In the genomic region with DNA sequence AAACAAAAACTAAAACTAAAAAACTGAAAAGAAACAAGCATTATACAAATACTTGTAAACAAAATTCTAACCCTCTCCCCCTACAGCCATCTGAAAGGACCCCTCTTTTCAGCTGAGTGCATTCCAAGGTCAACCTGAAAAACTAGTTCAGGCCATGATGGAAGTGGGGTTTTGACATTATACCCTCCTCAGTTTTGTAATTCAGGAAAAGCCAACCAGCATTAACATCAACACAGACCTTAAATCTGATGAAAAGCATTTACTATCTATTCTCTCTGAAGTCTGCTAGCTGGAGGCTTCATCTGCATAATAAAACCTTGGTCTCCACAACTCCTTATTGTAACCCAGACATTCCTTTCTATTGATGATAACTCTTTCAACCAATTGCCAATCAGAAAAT, we compare ENCODE assay signal across 13 cellular contexts.
DNase-seq lines count a peak whose midpoint lies in the region; ATAC-seq and TF ChIP-seq lines count a peak whose summit lies in the region.
"Had no signal": no experiment of that assay in that cellular context is flagged by ENCODE, and none has a peak within 500 bp of the region (broad histone marks: within the 10 kb centered on the region; RNA-seq: fewer than 3 reads in every experiment).

No MANE protein-coding gene starts in this region.

- DNase-seq in HAP-1 (ENCODE audit: low spot score in 2 of 2): peak; percentile 31 to 91
- peak; percentile 36 for DNase-seq in NT2/D1 (ENCODE audit: low read depth, low spot score)
- peak; percentile 42 for DNase-seq in iPS DF 19.7 (ENCODE audit: low read depth, low spot score)
- DNase-seq in glutamatergic neuron: no peak
- no peak for DNase-seq in stimulated activated effector memory CD8-positive, alpha-beta T cell treated with anti-CD3 and anti-CD28 coated beads, Interleukin-12 subunit alpha, Interleukin-12 subunit beta, amount 100 ng/mL, for 72 hours (ENCODE audit: low spot score in 2 of 2)
- DNase-seq in naive thymus-derived CD8-positive, alpha-beta T cell: no peak
- DNase-seq: C1 segment of cervical spinal cord; CD4-positive, alpha-beta T cell; DMS79; IMR-90; KBM-7 had no signal

- H3K4me3 Mint-ChIP-seq in glutamatergic neuron (ENCODE audit: unreplicated experiment): no peak overlapping the region
- no peak overlapping the region for H3K4me3 Mint-ChIP-seq in stimulated activated effector memory CD8-positive, alpha-beta T cell treated with anti-CD3 and anti-CD28 coated beads, Interleukin-12 subunit alpha, Interleukin-12 subunit beta, amount 100 ng/mL, for 72 hours
- no peak overlapping the region for H3K4me3 Mint-ChIP-seq in naive thymus-derived CD8-positive, alpha-beta T cell
- H3K4me3 Mint-ChIP-seq: B cell; CD4-positive, alpha-beta T cell had no signal

- no peak overlapping the region for H3K9ac ChIP-seq in NT2/D1 (ENCODE audit: insufficient read length, low read depth)

- no peak for ATAC-seq in GM21423 (IDR thresholded peaks at IDR 0.05; ENCODE audit: unreplicated experiment)
- no peak for ATAC-seq in stimulated activated effector memory CD8-positive, alpha-beta T cell treated with anti-CD3 and anti-CD28 coated beads, Interleukin-12 subunit alpha, Interleukin-12 subunit beta, amount 100 ng/mL, for 72 hours
- no peak for ATAC-seq in naive thymus-derived CD8-positive, alpha-beta T cell

- H3K27me3 Mint-ChIP-seq in glutamatergic neuron (ENCODE audit: unreplicated experiment): no peaks in the 10 kb centered on the region
- H3K27me3 Mint-ChIP-seq in naive thymus-derived CD8-positive, alpha-beta T cell: no peaks in the 10 kb centered on the region
- H3K27me3 Mint-ChIP-seq: B cell; CD4-positive, alpha-beta T cell had no signal

- peaks cover 37% of the 10 kb centered on the region for H3K4me1 ChIP-seq in HAP-1
- H3K4me1 ChIP-seq in NT2/D1 (ENCODE audit: insufficient read depth, insufficient read length): no peaks in the 10 kb centered on the region

- no peak overlapping the region for H3K27ac Mint-ChIP-seq in glutamatergic neuron (ENCODE audit: unreplicated experiment)
- no peak overlapping the region for H3K27ac Mint-ChIP-seq in stimulated activated effector memory CD8-positive, alpha-beta T cell treated with anti-CD3 and anti-CD28 coated beads, Interleukin-12 subunit alpha, Interleukin-12 subunit beta, amount 100 ng/mL, for 72 hours
- no peak overlapping the region for H3K27ac Mint-ChIP-seq in naive thymus-derived CD8-positive, alpha-beta T cell
- H3K27ac Mint-ChIP-seq: B cell; CD4-positive, alpha-beta T cell had no signal

- no peaks in the 10 kb centered on the region for H3K9me3 ChIP-seq in HAP-1
- H3K9me3 ChIP-seq in NT2/D1 (ENCODE audit: insufficient read depth, low read length): peaks cover 12% of the 10 kb centered on the region

- no peak overlapping the region for H3K4me3 ChIP-seq in HAP-1
- H3K4me3 ChIP-seq in NT2/D1 (ENCODE audit: insufficient read length, low read depth): no peak overlapping the region

- H3K36me3 ChIP-seq in HAP-1 (replicated peaks) (no peaks in the 10 kb centered on the region), NT2/D1 (ENCODE audit: insufficient read depth, insufficient read length, low read length) (no peaks in the 10 kb centered on the region)

- no peaks in the 10 kb centered on the region for H3K9me3 Mint-ChIP-seq in glutamatergic neuron (ENCODE audit: unreplicated experiment)
- peaks cover 23% of the 10 kb centered on the region for H3K9me3 Mint-ChIP-seq in stimulated activated effector memory CD8-positive, alpha-beta T cell treated with anti-CD3 and anti-CD28 coated beads, Interleukin-12 subunit alpha, Interleukin-12 subunit beta, amount 100 ng/mL, for 72 hours
- peaks cover 0 to 18% (median 4%) of the 10 kb centered on the region in 9 donors for H3K9me3 Mint-ChIP-seq in naive thymus-derived CD8-positive, alpha-beta T cell

- peaks cover 9% of the 10 kb centered on the region for H3K4me1 Mint-ChIP-seq in glutamatergic neuron (ENCODE audit: low read depth, unreplicated experiment)
- no peaks in the 10 kb centered on the region for H3K4me1 Mint-ChIP-seq in stimulated activated effector memory CD8-positive, alpha-beta T cell treated with anti-CD3 and anti-CD28 coated beads, Interleukin-12 subunit alpha, Interleukin-12 subunit beta, amount 100 ng/mL, for 72 hours
- H3K4me1 Mint-ChIP-seq in naive thymus-derived CD8-positive, alpha-beta T cell: no peaks in the 10 kb centered on the region
- H3K4me1 Mint-ChIP-seq: B cell had no signal

- in situ Hi-C loops in HAP-1 (cut with MboI; ENCODE audit: low sequenced_read_pairs): no loop called here

- no peak for TF ChIP-seq CTCF in glutamatergic neuron (IDR thresholded peaks at IDR 0.05; ENCODE audit: partially characterized antibody, unreplicated experiment)

- no peaks in the 10 kb centered on the region for H3K36me3 Mint-ChIP-seq in glutamatergic neuron (ENCODE audit: unreplicated experiment)
- H3K36me3 Mint-ChIP-seq in stimulated activated effector memory CD8-positive, alpha-beta T cell treated with anti-CD3 and anti-CD28 coated beads, Interleukin-12 subunit alpha, Interleukin-12 subunit beta, amount 100 ng/mL, for 72 hours: no peaks in the 10 kb centered on the region
- no peaks in the 10 kb centered on the region for H3K36me3 Mint-ChIP-seq in naive thymus-derived CD8-positive, alpha-beta T cell

- H3K27me3 ChIP-seq in HAP-1 (ENCODE audit: low read depth): no peaks in the 10 kb centered on the region
- no peaks in the 10 kb centered on the region for H3K27me3 ChIP-seq in NT2/D1 (ENCODE audit: insufficient read depth, insufficient read length)

- POLR2A ChIA-PET in naive thymus-derived CD8-positive, alpha-beta T cell (lab: Charles Lee): no interaction called here

Comparison
In these comparisons a context has a peak if more than half of its experiments do, and no peak if none do; other contexts are left out.
1. DNase-seq: peak in HAP-1 (2 of 2), NT2/D1 (single experiment) and iPS DF 19.7 (single experiment); none in glutamatergic neuron (single experiment), stimulated activated effector memory CD8-positive, alpha-beta T cell treated with anti-CD3 and anti-CD28 coated beads, Interleukin-12 subunit alpha, Interleukin-12 subunit beta, amount 100 ng/mL, for 72 hours (0 of 2) and naive thymus-derived CD8-positive, alpha-beta T cell (0 of 10).